In genomic region chr1:3442331-3442730, GRCh38 we compare ENCODE assay signal across 29 cellular contexts. TPM values are rescaled to one million over a fixed set of nuclear protein-coding genes. Genes with fewer than 3 reads are reported as not detected.
"Had no signal": no experiment of that assay in that cellular context is flagged by ENCODE, and none has a peak within 500 bp of the region (broad histone marks: within the 10 kb centered on the region; RNA-seq: fewer than 3 reads in every experiment).

No MANE protein-coding gene starts in this region.

- H3K4me3 ChIP-seq: Peyer's patch had no signal

- H3K36me3 ChIP-seq: Peyer's patch had no signal

- DNase-seq: activated CD4-positive, alpha-beta T cell treated with anti-CD3 and anti-CD28 coated beads for 48 hours; activated CD4-positive, alpha-beta T cell treated with anti-CD3 and anti-CD28 coated beads, Interleukin-2, amount 50 U/mL, for 4 hours; activated CD4-positive, CD25-positive, alpha-beta regulatory T cell treated with anti-CD3 and anti-CD28 coated beads, Interleukin-2, amount 50 U/mL, for 72 hours; activated CD8-positive, alpha-beta memory T cell treated with anti-CD3 and anti-CD28 coated beads, Interleukin-2, amount 10 ng/mL, durations not matched to agents 7 days and 5 days; activated effector memory CD4-positive, alpha-beta T cell treated with Interleukin-2 at 50 U/mL for 16 hours; activated naive CD4-positive, alpha-beta T cell; activated naive CD8-positive, alpha-beta T cell treated with anti-CD3 and anti-CD28 coated beads, Interleukin-2, amount 50 U/mL, for 24 hours; activated T-cell treated with anti-CD3 and anti-CD28 coated beads, Interleukin-2, amount 50 U/mL, for 24 hours; amniotic stem cell; cerebellar nuclear complex; Karpas-422; MM.1S; NCI-H1105; NCI-H1436; NCI-H1694 treated with DMSO at 0.1 percent for 48 hours; NCI-H2029 treated with DMSO at 0.1 percent for 48 hours; NCI-H345; NCI-H510A; NCI-H526 treated with DMSO at 0.1 percent for 48 hours; NCI-H82; SHP77 treated with DMSO at 0.1 percent for 48 hours; T-helper 17 cell; T-helper 9 cell had no signal

- ATAC-seq: activated CD8-positive, alpha-beta memory T cell treated with anti-CD3 and anti-CD28 coated beads, Interleukin-2, amount 10 ng/mL, durations not matched to agents 7 days and 5 days; activated naive CD4-positive, alpha-beta T cell treated with anti-CD3 and anti-CD28 coated beads, Interleukin-2, amount 50 U/mL, for 72 hours; activated naive CD8-positive, alpha-beta T cell treated with anti-CD3 and anti-CD28 coated beads, Interleukin-2, amount 50 U/mL, for 24 hours; T-helper 17 cell; WTC11 had no signal

- H3K27ac ChIP-seq: Peyer's patch, RWPE1 had no signal

- H3K4me1 ChIP-seq: Peyer's patch had no signal

- H3K27me3 ChIP-seq: Peyer's patch had no signal

- H3K9me3 ChIP-seq: Peyer's patch had no signal

- FAIRE-seq: astrocyte had no signal

RNA-seq across cellular contexts. Expression of gene ARHGEF16, which starts 12.1 kb away (rescaled TPM):
- total RNA-seq: activated CD8-positive, alpha-beta memory T cell treated with anti-CD3 and anti-CD28 coated beads, Interleukin-2, amount 10 ng/mL, durations not matched to agents 7 days and 5 days; activated T-helper 1 cell treated with anti-CD3 and anti-CD28 coated beads, Interleukin-12 subunit alpha, Interleukin-12 subunit beta, Interleukin-2, Interleukin-4 antibody, amounts not matched to agents 30 ng/mL and 10 ng/mL and 1 ng/mL, durations not matched to agents 14 hours and 24 hours and 36 hours had no signal
